ENCODE assay signal across 1 cellular context in the genomic region with DNA sequence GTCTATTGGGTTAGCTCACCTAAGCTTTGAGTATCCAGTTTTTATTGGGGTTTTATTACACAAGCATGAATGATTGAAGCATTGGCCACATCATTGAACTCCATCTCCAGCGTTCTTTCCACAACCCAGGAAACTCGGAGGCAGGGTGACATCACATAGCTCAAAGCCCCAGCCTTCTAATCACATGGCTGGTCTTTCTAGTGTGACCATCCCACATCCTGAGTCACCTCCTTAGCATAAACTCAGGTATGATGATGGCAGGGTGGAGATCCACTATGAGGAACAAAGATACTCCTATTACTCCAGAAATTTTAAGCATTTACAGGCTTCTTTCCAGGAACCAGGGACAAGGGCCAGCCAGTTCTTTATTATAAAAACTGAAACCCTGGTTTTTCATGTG.
TF ChIP-seq lines count a peak whose summit lies in the region.

No MANE protein-coding gene starts in this region.

TF ChIP-seq in K562, 482 proteins besides CTCF, POLR2A, EP300 and RAD21 (continued from another document):
- TF ChIP-seq, protein P1, sequence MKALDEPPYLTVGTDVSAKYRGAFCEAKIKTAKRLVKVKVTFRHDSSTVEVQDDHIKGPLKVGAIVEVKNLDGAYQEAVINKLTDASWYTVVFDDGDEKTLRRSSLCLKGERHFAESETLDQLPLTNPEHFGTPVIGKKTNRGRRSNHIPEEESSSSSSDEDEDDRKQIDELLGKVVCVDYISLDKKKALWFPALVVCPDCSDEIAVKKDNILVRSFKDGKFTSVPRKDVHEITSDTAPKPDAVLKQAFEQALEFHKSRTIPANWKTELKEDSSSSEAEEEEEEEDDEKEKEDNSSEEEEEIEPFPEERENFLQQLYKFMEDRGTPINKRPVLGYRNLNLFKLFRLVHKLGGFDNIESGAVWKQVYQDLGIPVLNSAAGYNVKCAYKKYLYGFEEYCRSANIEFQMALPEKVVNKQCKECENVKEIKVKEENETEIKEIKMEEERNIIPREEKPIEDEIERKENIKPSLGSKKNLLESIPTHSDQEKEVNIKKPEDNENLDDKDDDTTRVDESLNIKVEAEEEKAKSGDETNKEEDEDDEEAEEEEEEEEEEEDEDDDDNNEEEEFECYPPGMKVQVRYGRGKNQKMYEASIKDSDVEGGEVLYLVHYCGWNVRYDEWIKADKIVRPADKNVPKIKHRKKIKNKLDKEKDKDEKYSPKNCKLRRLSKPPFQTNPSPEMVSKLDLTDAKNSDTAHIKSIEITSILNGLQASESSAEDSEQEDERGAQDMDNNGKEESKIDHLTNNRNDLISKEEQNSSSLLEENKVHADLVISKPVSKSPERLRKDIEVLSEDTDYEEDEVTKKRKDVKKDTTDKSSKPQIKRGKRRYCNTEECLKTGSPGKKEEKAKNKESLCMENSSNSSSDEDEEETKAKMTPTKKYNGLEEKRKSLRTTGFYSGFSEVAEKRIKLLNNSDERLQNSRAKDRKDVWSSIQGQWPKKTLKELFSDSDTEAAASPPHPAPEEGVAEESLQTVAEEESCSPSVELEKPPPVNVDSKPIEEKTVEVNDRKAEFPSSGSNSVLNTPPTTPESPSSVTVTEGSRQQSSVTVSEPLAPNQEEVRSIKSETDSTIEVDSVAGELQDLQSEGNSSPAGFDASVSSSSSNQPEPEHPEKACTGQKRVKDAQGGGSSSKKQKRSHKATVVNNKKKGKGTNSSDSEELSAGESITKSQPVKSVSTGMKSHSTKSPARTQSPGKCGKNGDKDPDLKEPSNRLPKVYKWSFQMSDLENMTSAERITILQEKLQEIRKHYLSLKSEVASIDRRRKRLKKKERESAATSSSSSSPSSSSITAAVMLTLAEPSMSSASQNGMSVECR (CRISPR knock-in tag; IDR thresholded peaks at IDR 0.05) = no peak
- TF ChIP-seq ESRRB (CRISPR knock-in tag; IDR thresholded peaks at IDR 0.05; ENCODE audit: borderline replicate concordance) (no peak), POU5F1 (IDR thresholded peaks at IDR 0.05; ENCODE audit: borderline replicate concordance, low read depth, low read length, partially characterized antibody) (no peak), SNRNP70 (optimal IDR thresholded peaks at IDR 0.05; ENCODE audit: low read depth, low read length) (no peak), ZFPM2 (CRISPR knock-in tag; IDR thresholded peaks at IDR 0.05) (no peak), ATF7 (IDR thresholded peaks at IDR 0.05) (peak; percentile 20; the same call in 1 of the 2 replicates), DPF2 (IDR thresholded peaks at IDR 0.05) (no peak), KLF16 (IDR thresholded peaks at IDR 0.05) (no peak), E2F3 (CRISPR knock-in tag; IDR thresholded peaks at IDR 0.05) (no peak)
- TF ChIP-seq, protein P2, sequence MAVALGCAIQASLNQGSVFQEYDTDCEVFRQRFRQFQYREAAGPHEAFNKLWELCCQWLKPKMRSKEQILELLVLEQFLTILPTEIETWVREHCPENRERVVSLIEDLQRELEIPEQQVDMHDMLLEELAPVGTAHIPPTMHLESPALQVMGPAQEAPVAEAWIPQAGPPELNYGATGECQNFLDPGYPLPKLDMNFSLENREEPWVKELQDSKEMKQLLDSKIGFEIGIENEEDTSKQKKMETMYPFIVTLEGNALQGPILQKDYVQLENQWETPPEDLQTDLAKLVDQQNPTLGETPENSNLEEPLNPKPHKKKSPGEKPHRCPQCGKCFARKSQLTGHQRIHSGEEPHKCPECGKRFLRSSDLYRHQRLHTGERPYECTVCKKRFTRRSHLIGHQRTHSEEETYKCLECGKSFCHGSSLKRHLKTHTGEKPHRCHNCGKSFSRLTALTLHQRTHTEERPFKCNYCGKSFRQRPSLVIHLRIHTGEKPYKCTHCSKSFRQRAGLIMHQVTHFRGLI (CRISPR knock-in tag; IDR thresholded peaks at IDR 0.05) = peak; percentile 68; the same call in 1 of the 2 replicates
- TF ChIP-seq, protein P3, sequence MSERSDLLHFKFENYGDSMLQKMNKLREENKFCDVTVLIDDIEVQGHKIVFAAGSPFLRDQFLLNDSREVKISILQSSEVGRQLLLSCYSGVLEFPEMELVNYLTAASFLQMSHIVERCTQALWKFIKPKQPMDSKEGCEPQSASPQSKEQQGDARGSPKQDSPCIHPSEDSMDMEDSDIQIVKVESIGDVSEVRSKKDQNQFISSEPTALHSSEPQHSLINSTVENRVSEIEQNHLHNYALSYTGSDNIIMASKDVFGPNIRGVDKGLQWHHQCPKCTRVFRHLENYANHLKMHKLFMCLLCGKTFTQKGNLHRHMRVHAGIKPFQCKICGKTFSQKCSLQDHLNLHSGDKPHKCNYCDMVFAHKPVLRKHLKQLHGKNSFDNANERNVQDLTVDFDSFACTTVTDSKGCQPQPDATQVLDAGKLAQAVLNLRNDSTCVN (CRISPR knock-in tag; IDR thresholded peaks at IDR 0.05) = no peak
